In the genomic region with DNA sequence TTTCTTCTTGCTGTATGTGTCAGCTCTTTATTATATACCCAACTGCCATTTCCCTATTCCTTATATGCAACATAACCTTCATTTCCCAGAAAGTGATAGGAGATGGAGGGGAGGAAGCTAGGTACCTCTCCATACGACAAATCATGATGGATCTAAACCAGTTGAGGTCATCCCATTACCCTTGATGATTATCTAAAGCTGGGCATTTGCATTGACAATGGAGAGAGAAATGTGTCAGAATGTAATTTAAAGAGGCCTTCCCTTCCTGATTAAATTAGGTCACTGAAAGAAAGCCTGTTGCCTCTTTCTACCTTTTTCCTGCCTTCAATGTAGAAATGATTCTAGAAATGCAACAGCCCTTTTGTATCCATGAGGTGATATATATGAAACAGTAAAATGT, we compare ENCODE assay signal across 33 cellular contexts.
DNase-seq lines count a peak whose midpoint lies in the region; ATAC-seq and TF ChIP-seq lines count a peak whose summit lies in the region.
"Had no signal": no experiment of that assay in that cellular context is flagged by ENCODE, and none has a peak within 500 bp of the region (broad histone marks: within the 10 kb centered on the region; RNA-seq: fewer than 3 reads in every experiment).

No MANE protein-coding gene starts in this region.

- no peaks in the 10 kb centered on the region for H3K27me3 ChIP-seq in Loucy (ENCODE audit: insufficient read depth, low read length, poor library complexity, severe bottlenecking)
- no peaks in the 10 kb centered on the region for H3K27me3 ChIP-seq in mesendoderm (ENCODE audit: insufficient read depth, low read length, poor library complexity)
- H3K27me3 ChIP-seq: BE2C; BLaER1; BLaER1 treated with 17β-estradiol and CSF1 and Interleukin-3, amounts not matched to agents 10 nM and 100 nM had no signal

- no peak overlapping the region for H2BK120ac ChIP-seq in mesendoderm (ENCODE audit: low read depth, low read length)

- peak overlapping the region; percentile 53; the same call in 1 of the 2 replicates for H2AFZ ChIP-seq in Loucy (ENCODE audit: low read length)

- no peaks in the 10 kb centered on the region for H3K9me2 ChIP-seq in Loucy (replicated peaks; ENCODE audit: low read depth, low read length)

- H3K23ac ChIP-seq in mesendoderm (ENCODE audit: low read length) = no peak overlapping the region

- H4K20me1 ChIP-seq in Loucy (ENCODE audit: insufficient read depth, low read length, poor library complexity, severe bottlenecking) = no peaks in the 10 kb centered on the region
- H4K20me1 ChIP-seq: BLaER1; BLaER1 treated with 17β-estradiol and CSF1 and Interleukin-3, amounts not matched to agents 10 nM and 100 nM had no signal

- no peak overlapping the region for H2BK15ac ChIP-seq in mesendoderm (replicated peaks; ENCODE audit: low read depth)

- no peak overlapping the region for H3K9ac ChIP-seq in Loucy (ENCODE audit: low read depth, low read length, poor library complexity, severe bottlenecking)
- H3K9ac ChIP-seq in mesendoderm (ENCODE audit: low read length) = no peak overlapping the region
- H3K9ac ChIP-seq: BLaER1; BLaER1 treated with 17β-estradiol and CSF1 and Interleukin-3, amounts not matched to agents 10 nM and 100 nM had no signal

- peak; percentile 60 for DNase-seq in NCI-H82 (lab: John Stamatoyannopoulos, UW)
- DNase-seq in NCI-H82 treated with DMSO at 0.1 percent for 48 hours (lab: John Stamatoyannopoulos, UW; ENCODE audit: unreplicated experiment) = no peak
- peak; percentile 55 for DNase-seq in SK-N-DZ (ENCODE audit: low spot score)
- DNase-seq in mesendoderm = peak; percentile 64
- no peak for DNase-seq in NCI-H1694 treated with DMSO at 0.1 percent for 48 hours (lab: John Stamatoyannopoulos, UW)
- DNase-seq: 8988T; ACHN; AML-193; BE2C; C1 segment of cervical spinal cord; Caco-2; Calu3; CD4-positive, alpha-beta memory T cell; CD4-positive, alpha-beta T cell; CD4-positive, CD25-positive, alpha-beta regulatory T cell; CD8-positive, alpha-beta memory T cell; CD8-positive, alpha-beta T cell; COR-L47; DMS 273 treated with DMSO at 0.1 percent for 48 hours; DMS153; DMS53; DMS79; DMS79 treated with DMSO at 0.1 percent for 48 hours; DND-41; EL had no signal

- H3K36me3 ChIP-seq in Loucy (ENCODE audit: insufficient read depth, low read length) (no peaks in the 10 kb centered on the region), mesendoderm (ENCODE audit: control insufficient read depth, insufficient read depth, low read length) (no peaks in the 10 kb centered on the region)
- H3K36me3 ChIP-seq: BE2C; BLaER1; BLaER1 treated with 17β-estradiol and CSF1 and Interleukin-3, amounts not matched to agents 10 nM and 100 nM had no signal

- no peak overlapping the region for H2BK5ac ChIP-seq in mesendoderm (ENCODE audit: low read length)

- no peaks in the 10 kb centered on the region for H3K4me1 ChIP-seq in Loucy (ENCODE audit: insufficient read depth, low read length, poor library complexity, severe bottlenecking)
- H3K4me1 ChIP-seq in mesendoderm (ENCODE audit: control insufficient read depth, low read depth, low read length) = no peaks in the 10 kb centered on the region
- H3K4me1 ChIP-seq: A549; BE2C; BLaER1; BLaER1 treated with 17β-estradiol and CSF1 and Interleukin-3, amounts not matched to agents 10 nM and 100 nM; Caco-2 had no signal

- H3K56ac ChIP-seq in mesendoderm (ENCODE audit: low read length) = no peak overlapping the region

- H3F3A ChIP-seq in Loucy (ENCODE audit: low read depth) = no peaks in the 10 kb centered on the region

- no peak for ATAC-seq in HG03045 (IDR thresholded peaks at IDR 0.05; ENCODE audit: unreplicated experiment)
- ATAC-seq in GM18511 (IDR thresholded peaks at IDR 0.05; ENCODE audit: unreplicated experiment) = no peak
- ATAC-seq: A549; CD8-positive, alpha-beta T cell had no signal

- no peak overlapping the region for H4K8ac ChIP-seq in mesendoderm (ENCODE audit: low read depth, low read length)

- TF ChIP-seq CTCF in Loucy (conservative IDR thresholded peaks at IDR 0.05; ENCODE audit: low read length) = no peak

- no peak overlapping the region for H3K4me3 ChIP-seq in Loucy (ENCODE audit: low read length, poor library complexity, severe bottlenecking)
- H3K4me3 ChIP-seq in mesendoderm (ENCODE audit: low read length) = no peak overlapping the region
- H3K4me3 ChIP-seq: A549; BLaER1; BLaER1 treated with 17β-estradiol and CSF1 and Interleukin-3, amounts not matched to agents 10 nM and 100 nM had no signal

- no peaks in the 10 kb centered on the region for H3K79me1 ChIP-seq in mesendoderm (ENCODE audit: low read length)

- H4K5ac ChIP-seq in mesendoderm (ENCODE audit: low read length) = no peak overlapping the region

- WGBS in mesendoderm (ENCODE audit: extremely low coverage, insufficient coverage, low lambda C conversion rate) = no CpG with 5 or more reads among the region's 1 CpG

- H3K18ac ChIP-seq in mesendoderm (ENCODE audit: low read length) = no peak overlapping the region

- H3K27ac ChIP-seq in mesendoderm (ENCODE audit: low read depth, low read length) = no peak overlapping the region
- H3K27ac ChIP-seq: 22Rv1; A549; BLaER1; BLaER1 treated with 17β-estradiol and CSF1 and Interleukin-3, amounts not matched to agents 10 nM and 100 nM; C4-2B had no signal

- no peak overlapping the region for H3K4me2 ChIP-seq in Loucy (ENCODE audit: low read depth, low read length, poor library complexity, severe bottlenecking)
- no peak overlapping the region for H3K4me2 ChIP-seq in mesendoderm (ENCODE audit: low read length)
- H3K4me2 ChIP-seq: A549; BLaER1; BLaER1 treated with 17β-estradiol and CSF1 and Interleukin-3, amounts not matched to agents 10 nM and 100 nM had no signal

- H3K79me2 ChIP-seq in Loucy (ENCODE audit: insufficient read depth, low read length) (no peaks in the 10 kb centered on the region), mesendoderm (ENCODE audit: control insufficient read depth, insufficient read depth, low read length) (no peaks in the 10 kb centered on the region)

- H3K4ac ChIP-seq in mesendoderm (ENCODE audit: low read depth, low read length) = no peak overlapping the region

- no peak overlapping the region for H2AK5ac ChIP-seq in mesendoderm (ENCODE audit: low read length)

- H3K9me3 ChIP-seq in Loucy (ENCODE audit: insufficient read depth, low read depth, low read length) = no peaks in the 10 kb centered on the region
- H3K9me3 ChIP-seq: A549; BE2C; BLaER1; BLaER1 treated with 17β-estradiol and CSF1 and Interleukin-3, amounts not matched to agents 10 nM and 100 nM; Caco-2 had no signal

Comparison
In these comparisons a context has a peak if more than half of its experiments do, and no peak if none do; other contexts are left out.
1. DNase-seq: peak in NCI-H82 (single experiment), SK-N-DZ (single experiment) and mesendoderm (single experiment); none in NCI-H82 treated with DMSO at 0.1 percent for 48 hours (single experiment) and NCI-H1694 treated with DMSO at 0.1 percent for 48 hours (single experiment).